In the genomic region with DNA sequence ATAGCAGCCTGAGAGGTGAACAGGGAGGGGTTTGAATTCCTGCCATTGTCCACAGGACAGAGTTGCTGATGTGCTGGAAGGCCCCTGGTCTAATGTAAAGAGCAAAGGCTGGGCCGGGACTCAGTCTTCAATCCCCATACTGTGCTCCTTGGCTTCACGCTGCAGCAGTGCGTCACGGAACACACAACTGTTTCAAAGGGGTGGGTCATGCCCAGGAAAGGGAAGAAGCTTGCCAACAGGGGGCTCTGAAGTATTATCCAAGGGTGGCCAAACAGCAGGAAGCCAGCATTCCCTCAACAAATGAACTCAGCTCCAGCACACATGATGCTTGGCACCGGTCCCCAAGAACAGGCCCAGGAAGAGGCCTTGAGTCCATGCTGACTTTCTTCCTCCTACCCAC, we compare ENCODE assay signal across 10 cellular contexts.
DNase-seq lines count a peak whose midpoint lies in the region; ATAC-seq and TF ChIP-seq lines count a peak whose summit lies in the region.
"Had no signal": no experiment of that assay in that cellular context is flagged by ENCODE, and none has a peak within 500 bp of the region (broad histone marks: within the 10 kb centered on the region; RNA-seq: fewer than 3 reads in every experiment).

No MANE protein-coding gene starts in this region.

- H3K9me3 ChIP-seq in CD4-positive, CD25-positive, alpha-beta regulatory T cell (ENCODE audit: control insufficient read depth in 2 of 2, low read length in 2 of 2) = no peaks in the 10 kb centered on the region
- H3K9me3 ChIP-seq in SK-N-MC (ENCODE audit: low read depth, low read length) (no peaks in the 10 kb centered on the region), hepatocyte (ENCODE audit: low read depth) (no peaks in the 10 kb centered on the region)
- H3K9me3 ChIP-seq: colonic mucosa, mucosa of descending colon had no signal

- H3K79me2 ChIP-seq in hepatocyte = no peaks in the 10 kb centered on the region

- no peaks in the 10 kb centered on the region for H3K9me3 Mint-ChIP-seq in CD4-positive, CD25-positive, alpha-beta regulatory T cell
- no peaks in the 10 kb centered on the region for H3K9me3 Mint-ChIP-seq in activated naive CD4-positive, alpha-beta T cell treated with anti-CD3 and anti-CD28 coated beads, Interleukin-2, amount 50 U/mL, for 72 hours

- no peaks in the 10 kb centered on the region for H3K9me2 ChIP-seq in hepatocyte (replicated peaks; ENCODE audit: insufficient read depth)

- H3K36me3 Mint-ChIP-seq in CD4-positive, CD25-positive, alpha-beta regulatory T cell = no peaks in the 10 kb centered on the region
- peaks cover 0 to 4% of the 10 kb centered on the region in 2 donors for H3K36me3 Mint-ChIP-seq in activated naive CD4-positive, alpha-beta T cell treated with anti-CD3 and anti-CD28 coated beads, Interleukin-2, amount 50 U/mL, for 72 hours

- H3K4me3 Mint-ChIP-seq in CD4-positive, CD25-positive, alpha-beta regulatory T cell = no peak overlapping the region

- in situ Hi-C loops in G401 (cut with HindIII; ENCODE audit: low sequenced_read_pairs) = loop anchor here (10.0 to 25.0 kb wide), 2 partner anchors 181 to 389 kb away; a partner anchor contains a TSS

- H3K4me1 Mint-ChIP-seq in CD4-positive, CD25-positive, alpha-beta regulatory T cell = peaks cover 0 to 26% (median 16%) of the 10 kb centered on the region in 4 donors

- DNase-seq in CD4-positive, CD25-positive, alpha-beta regulatory T cell = no peak
- DNase-seq in HCEC 1CT (peak; percentile 45), SK-N-MC (ENCODE audit: low read depth, low spot score) (peak; percentile 30), hepatocyte (ENCODE audit: low spot score) (peak; percentile 40), KG1 (lab: John Stamatoyannopoulos, UW) (no peak), G401 (ENCODE audit: low spot score) (no peak)
- DNase-seq in activated naive CD4-positive, alpha-beta T cell treated with anti-CD3 and anti-CD28 coated beads, Interleukin-2, amount 50 U/mL, for 72 hours (ENCODE audit: low spot score in 2 of 2) = no peak
- DNase-seq: colonic mucosa, mucosa of descending colon had no signal

- H3K27ac Mint-ChIP-seq in CD4-positive, CD25-positive, alpha-beta regulatory T cell = peak overlapping the region; percentile 29 to 48 (median 46)
- H3K27ac Mint-ChIP-seq in activated naive CD4-positive, alpha-beta T cell treated with anti-CD3 and anti-CD28 coated beads, Interleukin-2, amount 50 U/mL, for 72 hours = no peak overlapping the region

- H3K27me3 Mint-ChIP-seq in CD4-positive, CD25-positive, alpha-beta regulatory T cell = peaks cover 4% of the 10 kb centered on the region

- H3K4me1 ChIP-seq in CD4-positive, CD25-positive, alpha-beta regulatory T cell (ENCODE audit: control insufficient read depth, insufficient read depth, low read length, poor library complexity, severe bottlenecking) = peaks cover 6% of the 10 kb centered on the region
- H3K4me1 ChIP-seq in hepatocyte (ENCODE audit: insufficient read depth) = peaks cover 20% of the 10 kb centered on the region
- H3K4me1 ChIP-seq: colonic mucosa had no signal

- H3K27ac ChIP-seq in CD4-positive, CD25-positive, alpha-beta regulatory T cell (ENCODE audit: insufficient read depth, low read length, poor library complexity, severe bottlenecking) = no peak overlapping the region
- no peak overlapping the region for H3K27ac ChIP-seq in SK-N-MC
- H3K27ac ChIP-seq in hepatocyte = no peak overlapping the region
- H3K27ac ChIP-seq: colonic mucosa had no signal

- H3K4me2 ChIP-seq in hepatocyte = no peak overlapping the region

- no peaks in the 10 kb centered on the region for H4K20me1 ChIP-seq in hepatocyte (ENCODE audit: insufficient read depth, poor library complexity, severe bottlenecking)

- H3K9ac ChIP-seq in SK-N-MC (ENCODE audit: insufficient read length) = no peak overlapping the region

- no peaks in the 10 kb centered on the region for H3K36me3 ChIP-seq in CD4-positive, CD25-positive, alpha-beta regulatory T cell (ENCODE audit: control insufficient read depth, insufficient read depth, low read length)
- H3K36me3 ChIP-seq in SK-N-MC (ENCODE audit: insufficient read depth, low read length) = no peaks in the 10 kb centered on the region
- no peaks in the 10 kb centered on the region for H3K36me3 ChIP-seq in hepatocyte (replicated peaks; ENCODE audit: insufficient read depth, low read depth)
- H3K36me3 ChIP-seq: colonic mucosa had no signal

- 74% methylated on average over 5 of the region's 5 CpGs for WGBS in hepatocyte (ENCODE audit: low lambda C conversion rate, missing lambda C conversion rate)

- no peak overlapping the region for H3K4me3 ChIP-seq in CD4-positive, CD25-positive, alpha-beta regulatory T cell (ENCODE audit: low read depth, low read length)
- H3K4me3 ChIP-seq in SK-N-MC (no peak overlapping the region), hepatocyte (no peak overlapping the region)
- H3K4me3 ChIP-seq: colonic mucosa, mucosa of descending colon had no signal

- no peak for ATAC-seq in CD4-positive, CD25-positive, alpha-beta regulatory T cell (ENCODE audit: low read depth in 2 of 2)
- no peak for ATAC-seq in GM21528 (IDR thresholded peaks at IDR 0.05; ENCODE audit: low FRiP score, unreplicated experiment)
- ATAC-seq in activated naive CD4-positive, alpha-beta T cell treated with anti-CD3 and anti-CD28 coated beads, Interleukin-2, amount 50 U/mL, for 72 hours = no peak
- ATAC-seq: mucosa of descending colon had no signal

- no peaks in the 10 kb centered on the region for H3K27me3 ChIP-seq in CD4-positive, CD25-positive, alpha-beta regulatory T cell (ENCODE audit: control insufficient read depth, insufficient read depth, low read length)
- no peaks in the 10 kb centered on the region for H3K27me3 ChIP-seq in hepatocyte
- H3K27me3 ChIP-seq: colonic mucosa had no signal

- no peak overlapping the region for H2AFZ ChIP-seq in hepatocyte

- TF ChIP-seq CTCF in hepatocyte (IDR thresholded peaks at IDR 0.05; ENCODE audit: poor library complexity) = peak; percentile 14

Comparison
In these comparisons a context has a peak if more than half of its experiments do, and no peak if none do; other contexts are left out.
1. DNase-seq: peak in HCEC 1CT (single experiment), SK-N-MC (single experiment) and hepatocyte (single experiment); none in CD4-positive, CD25-positive, alpha-beta regulatory T cell (0 of 3), KG1 (single experiment), activated naive CD4-positive, alpha-beta T cell treated with anti-CD3 and anti-CD28 coated beads, Interleukin-2, amount 50 U/mL, for 72 hours (0 of 2) and G401 (single experiment).
2. H3K27ac Mint-ChIP-seq: peak in CD4-positive, CD25-positive, alpha-beta regulatory T cell (3 of 3); none in activated naive CD4-positive, alpha-beta T cell treated with anti-CD3 and anti-CD28 coated beads, Interleukin-2, amount 50 U/mL, for 72 hours (0 of 2).